Comparison of ENCODE assay signal across 1 cellular context in genomic region chr2:183359867-183360266, GRCh38.
TF ChIP-seq lines count a peak whose summit lies in the region.

No MANE protein-coding gene starts in this region.

TF ChIP-seq in GM23338, 12 proteins besides CTCF, POLR2A, EP300 and RAD21 (continued from another document):
- TF ChIP-seq ZNF462 (CRISPR knock-in tag; IDR thresholded peaks at IDR 0.05), result no peak
- no peak for TF ChIP-seq JUNB (IDR thresholded peaks at IDR 0.05; ENCODE audit: unreplicated experiment)
- TF ChIP-seq REST (IDR thresholded peaks at IDR 0.05; ENCODE audit: unreplicated experiment), result no peak
- no peak for TF ChIP-seq EZH2phosphoT487 (IDR thresholded peaks at IDR 0.05; ENCODE audit: unreplicated experiment)
